12 cellular contexts compared by ENCODE assay signal in genomic region chr13:28141542-28141941, GRCh38. TPM values are rescaled to one million over a fixed set of nuclear protein-coding genes. Genes with fewer than 3 reads are reported as not detected.
DNase-seq lines count a peak whose midpoint lies in the region; ATAC-seq, FAIRE-seq and TF ChIP-seq lines count a peak whose summit lies in the region.
"Not testable (repeated sequence)": the region's sequence is repeated elsewhere in the genome, so short reads cannot be mapped to it uniquely, and the experiment has no call there.
"Had no signal": no experiment of that assay in that cellular context is flagged by ENCODE, and none has a peak within 500 bp of the region (broad histone marks: within the 10 kb centered on the region; RNA-seq: fewer than 3 reads in every experiment).

No MANE protein-coding gene starts in this region.

- H4K20me1 ChIP-seq in GM23338 (replicated peaks; ENCODE audit: insufficient read depth) (peaks cover 12% of the 10 kb centered on the region; the same call in 1 of the 2 replicates), hepatocyte (ENCODE audit: insufficient read depth, poor library complexity, severe bottlenecking) (peaks cover 55% of the 10 kb centered on the region)
- H4K20me1 ChIP-seq in GM12878 (ENCODE audit: control insufficient read depth, insufficient read depth): not testable (repeated sequence)

- not testable (repeated sequence) for H2AFZ ChIP-seq in GM23338; GM12878 (ENCODE audit: control insufficient read depth, low read depth, low read length); hepatocyte

- not testable (repeated sequence) for H3K9me2 ChIP-seq in GM23338 (ENCODE audit: insufficient read depth); hepatocyte (replicated peaks; ENCODE audit: insufficient read depth)

- H3K4me1 ChIP-seq in CD4-positive, CD25-positive, alpha-beta regulatory T cell (ENCODE audit: control insufficient read depth, insufficient read depth, low read length, poor library complexity, severe bottlenecking): peaks cover 50% of the 10 kb centered on the region
- H3K4me1 ChIP-seq in GM23338 (ENCODE audit: insufficient read depth) (peaks cover 24% of the 10 kb centered on the region), hepatocyte (ENCODE audit: insufficient read depth) (peaks cover 20% of the 10 kb centered on the region)
- not testable (repeated sequence) for H3K4me1 ChIP-seq in GM12878 (ENCODE audit: control insufficient read depth, insufficient read depth, low read length)

- not testable (repeated sequence) for TF ChIP-seq EP300 in GM12878 (IDR thresholded peaks at IDR 0.05; ENCODE audit: borderline replicate concordance in 1 of 2, control insufficient read depth in 1 of 2, low read depth in 2 of 2, low read length in 2 of 2)

- H3F3A ChIP-seq in GM23338 (replicated peaks; ENCODE audit: low read depth): peaks cover 13% of the 10 kb centered on the region; the same call in 1 of the 2 replicates

- H3K79me2 ChIP-seq in GM23338 (replicated peaks; ENCODE audit: insufficient read depth) (peaks cover 81% of the 10 kb centered on the region), GM12878 (ENCODE audit: control insufficient read depth, insufficient read depth, low read length) (peaks cover 95% of the 10 kb centered on the region), hepatocyte (peaks cover 87% of the 10 kb centered on the region)

- H3K4me1 Mint-ChIP-seq in CD4-positive, CD25-positive, alpha-beta regulatory T cell: peaks cover 43 to 81% (median 58%) of the 10 kb centered on the region in 4 donors
- peaks cover 39% of the 10 kb centered on the region for H3K4me1 Mint-ChIP-seq in GM23338
- peaks cover 45% of the 10 kb centered on the region for H3K4me1 Mint-ChIP-seq in activated CD8-positive, alpha-beta T cell treated with anti-CD3 and anti-CD28 coated beads for 36 hours (ENCODE audit: low read depth)
- H3K4me1 Mint-ChIP-seq in naive thymus-derived CD8-positive, alpha-beta T cell: peaks cover 36 to 76% (median 59%) of the 10 kb centered on the region in 4 donors
- H3K4me1 Mint-ChIP-seq in stimulated activated naive CD8-positive, alpha-beta T cell treated with anti-CD3 and anti-CD28 coated beads, Interleukin-15, Interleukin-2, amounts not matched to agents 100 ng/mL and 50 ng/mL, for 24 hours (ENCODE audit: low read depth): peaks cover 56% of the 10 kb centered on the region

- WGBS in GM12878 (ENCODE audit: insufficient coverage, insufficient replicate concordance, low lambda C conversion rate, missing lambda C conversion rate): 95% methylated on average over 7 of the region's 10 CpGs
- WGBS in hepatocyte (ENCODE audit: low lambda C conversion rate, missing lambda C conversion rate): 50% methylated on average over 10 of the region's 10 CpGs

- not testable (repeated sequence) for H3K9me3 ChIP-seq in CD4-positive, CD25-positive, alpha-beta regulatory T cell (ENCODE audit: control insufficient read depth in 2 of 2, low read length in 2 of 2); GM12878 (replicated peaks; ENCODE audit: control insufficient read depth, insufficient read depth, low read length); hepatocyte (ENCODE audit: low read depth)

- not testable (repeated sequence) for H3K9me3 Mint-ChIP-seq in CD4-positive, CD25-positive, alpha-beta regulatory T cell; GM23338; activated CD8-positive, alpha-beta T cell treated with anti-CD3 and anti-CD28 coated beads for 36 hours; naive thymus-derived CD8-positive, alpha-beta T cell; stimulated activated naive CD8-positive, alpha-beta T cell treated with anti-CD3 and anti-CD28 coated beads, Interleukin-15, Interleukin-2, amounts not matched to agents 100 ng/mL and 50 ng/mL, for 24 hours

- CTCF ChIA-PET in activated CD8-positive, alpha-beta T cell treated with anti-CD3 and anti-CD28 coated beads for 36 hours (lab: Charles Lee): interaction anchor here (0.8 kb wide), 1 partner anchor 105 kb away, joined by 3 read pairs; no protein-coding TSS in a partner anchor
- CTCF ChIA-PET in GM12878 (lab: Yijun Ruan, JAX): interaction anchor here (0.7 to 1.2 kb wide), 3 partner anchors 20 to 59 kb away, joined by 3 to 4 read pairs (median 3); no protein-coding TSS in a partner anchor

- intact Hi-C loops in activated CD8-positive, alpha-beta T cell treated with anti-CD3 and anti-CD28 coated beads for 36 hours (cut with micrococcal nuclease); GM12878 (cut with micrococcal nuclease; ENCODE audit: unreplicated experiment): not testable (repeated sequence)

- POLR2A ChIA-PET in activated CD8-positive, alpha-beta T cell treated with anti-CD3 and anti-CD28 coated beads for 36 hours (lab: Charles Lee): not testable (repeated sequence)
- POLR2A ChIA-PET in GM12878 (lab: Charles Lee): interaction anchor here (0.7 to 1.2 kb wide), 2 partner anchors 70 to 272 kb away, joined by 3 read pairs; no protein-coding TSS in a partner anchor
- POLR2A ChIA-PET in naive thymus-derived CD8-positive, alpha-beta T cell (lab: Charles Lee): interaction anchor here (0.6 to 0.7 kb wide), 2 partner anchors 9 to 1051 kb away, joined by 3 read pairs; no protein-coding TSS in a partner anchor

- H3K4me2 ChIP-seq in GM23338: peak overlapping the region; percentile 95
- peak overlapping the region; percentile 72 for H3K4me2 ChIP-seq in GM12878 (ENCODE audit: control insufficient read depth, insufficient read depth)
- H3K4me2 ChIP-seq in hepatocyte: peak overlapping the region; percentile 84

- not testable (repeated sequence) for TF ChIP-seq CTCF in GM23338 (conservative IDR thresholded peaks at IDR 0.05; ENCODE audit: low read depth in 2 of 2); activated CD8-positive, alpha-beta T cell treated with anti-CD3 and anti-CD28 coated beads for 36 hours (IDR thresholded peaks at IDR 0.05); GM12878 (IDR thresholded peaks at IDR 0.05 in 2 of 3, conservative IDR thresholded peaks at IDR 0.05 in 1 of 3; ENCODE audit: control insufficient read depth in 2 of 3, extremely low read depth in 1 of 3, insufficient read depth in 1 of 3, low read depth in 3 of 3, low read length in 3 of 3); hepatocyte (IDR thresholded peaks at IDR 0.05; ENCODE audit: poor library complexity)

- BruUV-seq in GM12878 (replicated peaks; lab: Mats Ljungman, UMichigan): not testable (repeated sequence)

- peak overlapping the region; percentile 32; the same call in 1 of the 2 replicates for H3K9ac ChIP-seq in GM12878 (ENCODE audit: control insufficient read depth, insufficient read depth, low read length)

- not testable (repeated sequence) for H3K27ac ChIP-seq in CD4-positive, CD25-positive, alpha-beta regulatory T cell (ENCODE audit: insufficient read depth, low read length, poor library complexity, severe bottlenecking)
- H3K27ac ChIP-seq in GM23338 (ENCODE audit: low read depth) (0 out of 2 replicates have a peak overlapping the region, but pooled peaks have one; percentile 81), GM12878 (ENCODE audit: control insufficient read depth, insufficient read depth) (peak overlapping the region; percentile 25), hepatocyte (peak overlapping the region; percentile 33)

- in situ Hi-C loops in GM12878 (cut with MboI): not testable (repeated sequence)

- TF ChIP-seq POLR2A in GM12878 (IDR thresholded peaks at IDR 0.05; ENCODE audit: low read depth, low read length): not testable (repeated sequence)

- H3K36me3 ChIP-seq in CD4-positive, CD25-positive, alpha-beta regulatory T cell (ENCODE audit: control insufficient read depth, insufficient read depth, low read length); GM23338 (ENCODE audit: insufficient read depth); GM12878 (ENCODE audit: control insufficient read depth in 2 of 2, insufficient read depth in 2 of 2, low read length in 1 of 2); hepatocyte (replicated peaks; ENCODE audit: insufficient read depth, low read depth): not testable (repeated sequence)

- not testable (repeated sequence) for TF ChIP-seq RAD21 in GM12878 (IDR thresholded peaks at IDR 0.05; ENCODE audit: insufficient read depth, low read depth, low read length)

- not testable (repeated sequence) for H3K27me3 ChIP-seq in CD4-positive, CD25-positive, alpha-beta regulatory T cell (ENCODE audit: control insufficient read depth, insufficient read depth, low read length); GM23338 (ENCODE audit: insufficient read depth); GM12878 (replicated peaks in 1 of 2; ENCODE audit: control insufficient read depth in 2 of 2, insufficient read depth in 2 of 2, low read length in 1 of 2); hepatocyte

- SMC1A ChIA-PET in GM12878 (lab: Charles Lee; ENCODE audit: uncharacterized antibody, unreplicated experiment): interaction anchor here (1.1 to 1.8 kb wide), 2 partner anchors 12 to 516 kb away, joined by 3 to 6 read pairs; no protein-coding TSS in a partner anchor

- H3K4me3 ChIP-seq in CD4-positive, CD25-positive, alpha-beta regulatory T cell (ENCODE audit: low read depth, low read length): peak overlapping the region; percentile 51
- H3K4me3 ChIP-seq in GM23338: peak overlapping the region; percentile 33
- peak overlapping the region; percentile 66 for H3K4me3 ChIP-seq in GM12878
- H3K4me3 ChIP-seq in hepatocyte: not testable (repeated sequence)

- FAIRE-seq in GM12878 (lab: Jason Lieb, UNC): not testable (repeated sequence)

- RAD21 ChIA-PET in GM12878 (lab: Charles Lee; ENCODE audit: unreplicated experiment): interaction anchor here (0.7 to 0.9 kb wide), 2 partner anchors 84 to 138 kb away, joined by 3 read pairs; no protein-coding TSS in a partner anchor

- H3K27ac Mint-ChIP-seq in CD4-positive, CD25-positive, alpha-beta regulatory T cell: peak overlapping the region; percentile 12 to 69 (median 23)
- peak overlapping the region; percentile 93 for H3K27ac Mint-ChIP-seq in GM23338
- peak overlapping the region; percentile 14 for H3K27ac Mint-ChIP-seq in activated CD8-positive, alpha-beta T cell treated with anti-CD3 and anti-CD28 coated beads for 36 hours
- H3K27ac Mint-ChIP-seq in naive thymus-derived CD8-positive, alpha-beta T cell: peak overlapping the region; percentile 5 to 89 (median 44)
- H3K27ac Mint-ChIP-seq in stimulated activated naive CD8-positive, alpha-beta T cell treated with anti-CD3 and anti-CD28 coated beads, Interleukin-15, Interleukin-2, amounts not matched to agents 100 ng/mL and 50 ng/mL, for 24 hours: peak overlapping the region; percentile 74

- not testable (repeated sequence) for ATAC-seq in CD4-positive, CD25-positive, alpha-beta regulatory T cell (ENCODE audit: low read depth in 2 of 2); activated CD8-positive, alpha-beta T cell treated with anti-CD3 and anti-CD28 coated beads for 36 hours; GM12878; naive thymus-derived CD8-positive, alpha-beta T cell
- peak; percentile 19 for ATAC-seq in GM23338

- peak overlapping the region; percentile 83 to 93 (median 88) for H3K4me3 Mint-ChIP-seq in CD4-positive, CD25-positive, alpha-beta regulatory T cell
- H3K4me3 Mint-ChIP-seq in GM23338: peak overlapping the region; percentile 62
- H3K4me3 Mint-ChIP-seq in activated CD8-positive, alpha-beta T cell treated with anti-CD3 and anti-CD28 coated beads for 36 hours: peak overlapping the region; percentile 44
- H3K4me3 Mint-ChIP-seq in naive thymus-derived CD8-positive, alpha-beta T cell: peak overlapping the region; percentile 69 to 96 (median 84)
- H3K4me3 Mint-ChIP-seq in stimulated activated naive CD8-positive, alpha-beta T cell treated with anti-CD3 and anti-CD28 coated beads, Interleukin-15, Interleukin-2, amounts not matched to agents 100 ng/mL and 50 ng/mL, for 24 hours: peak overlapping the region; percentile 77

- DNase-seq in CD4-positive, CD25-positive, alpha-beta regulatory T cell; activated CD8-positive, alpha-beta T cell treated with anti-CD3 and anti-CD28 coated beads for 36 hours; GM12878 (ENCODE audit: low read depth, low spot score); hepatocyte (ENCODE audit: low spot score): not testable (repeated sequence)
- DNase-seq in GM23338 (ENCODE audit: low spot score): peak; percentile 78
- peak; percentile 32 for DNase-seq in NCI-H69 (lab: John Stamatoyannopoulos, UW)
- peak in 1 of 10 donors; percentile 13 for DNase-seq in naive thymus-derived CD8-positive, alpha-beta T cell

- H3K36me3 Mint-ChIP-seq in CD4-positive, CD25-positive, alpha-beta regulatory T cell: not testable (repeated sequence)
- H3K36me3 Mint-ChIP-seq in GM23338 (ENCODE audit: low read depth): peaks cover 14% of the 10 kb centered on the region
- peaks cover 13% of the 10 kb centered on the region for H3K36me3 Mint-ChIP-seq in activated CD8-positive, alpha-beta T cell treated with anti-CD3 and anti-CD28 coated beads for 36 hours (ENCODE audit: low read depth)
- H3K36me3 Mint-ChIP-seq in naive thymus-derived CD8-positive, alpha-beta T cell: peaks cover 0 to 15% (median 3%) of the 10 kb centered on the region in 3 donors
- peaks cover 16% of the 10 kb centered on the region for H3K36me3 Mint-ChIP-seq in stimulated activated naive CD8-positive, alpha-beta T cell treated with anti-CD3 and anti-CD28 coated beads, Interleukin-15, Interleukin-2, amounts not matched to agents 100 ng/mL and 50 ng/mL, for 24 hours (ENCODE audit: low read depth)

- H3K27me3 Mint-ChIP-seq in CD4-positive, CD25-positive, alpha-beta regulatory T cell; GM23338 (ENCODE audit: insufficient read depth, low read depth, poor library complexity); activated CD8-positive, alpha-beta T cell treated with anti-CD3 and anti-CD28 coated beads for 36 hours; naive thymus-derived CD8-positive, alpha-beta T cell; stimulated activated naive CD8-positive, alpha-beta T cell treated with anti-CD3 and anti-CD28 coated beads, Interleukin-15, Interleukin-2, amounts not matched to agents 100 ng/mL and 50 ng/mL, for 24 hours: not testable (repeated sequence)

RNA-seq across cellular contexts. Expression of gene PAN3, which starts 3.2 kb away (rescaled TPM):
- 81.4 TPM for total RNA-seq in CD4-positive, CD25-positive, alpha-beta regulatory T cell
- polyA plus RNA-seq in CD4-positive, CD25-positive, alpha-beta regulatory T cell: 1 to 10 TPM; 3.1 to 4.6 (median 3.5) TPM
- 52.5 and 58.2 TPM in 2 replicates for total RNA-seq in GM23338 (2014; rRNA removed; shearing (Covaris generic))
- polyA plus RNA-seq in GM23338 (2016; fragmentation: Nextera tagmentation; extraction: Ambion mirVana) (20.6 and 27.4 TPM in 2 replicates), GM12878 (2011; rRNA removed) (33.3 and 45.1 TPM in 2 replicates), GM12878 (2014; fragmentation: Illumina TruSeq; extraction: Trizol) (22.0 and 29.6 TPM in 2 replicates), GM12878 (2014; fragmentation: Nextera tagmentation; extraction: Ambion mirVana) (10 to 100 TPM; 13.0 to 19.4 TPM), GM12878 (2014; rRNA removed) (16.6 and 17.4 TPM in 2 replicates), GM12878 (2016; fragmentation: Nextera tagmentation; extraction: Ambion mirVana) (10 to 100 TPM; 18.8 to 27.6 TPM), hepatocyte (6.9 and 13.0 TPM in 2 replicates)
- 10 to 100 TPM; 30.9 to 32.9 TPM for total RNA-seq in activated CD8-positive, alpha-beta T cell treated with anti-CD3 and anti-CD28 coated beads for 36 hours
- total RNA-seq in GM12878 (2013; cell fraction: nucleolus; rRNA removed): 134 and 146 TPM in 2 replicates
- total RNA-seq in GM12878 (2014; rRNA removed) (16.5 and 19.1 TPM in 2 replicates), GM12878 (2014; rRNA removed; fragmentation: Illumina TruSeq; extraction: Trizol) (20.4 and 21.7 TPM in 2 replicates), GM12878 (2021) (27.6 and 31.0 TPM in 2 replicates), hepatocyte (23.5 and 29.8 TPM in 2 replicates)
- 13.4 TPM for polyA plus RNA-seq in GM12878 (2011; ENCODE audit: low read depth)
- polyA plus RNA-seq in GM12878 (2011; cell fraction: cytosol; rRNA removed): 15.1 and 16.4 TPM in 2 replicates
- 35.7 and 41.8 TPM in 2 replicates for polyA plus RNA-seq in GM12878 (2011; cell fraction: nucleus; rRNA removed)
- polyA plus RNA-seq in GM12878 (2012): 18.4 and 19.5 TPM in 2 replicates
- polyA minus RNA-seq in GM12878 (2011; rRNA and poly(A)+ RNA removed): 74.8 and 99.3 TPM in 2 replicates
- 23.7 and 26.7 TPM in 2 replicates for polyA minus RNA-seq in GM12878 (2011; cell fraction: cytosol; rRNA and poly(A)+ RNA removed)
- polyA minus RNA-seq in GM12878 (2011; cell fraction: nucleus; rRNA and poly(A)+ RNA removed): 43.9 and 62.0 TPM in 2 replicates
- total RNA-seq in naive thymus-derived CD8-positive, alpha-beta T cell: 10 to 100 TPM; 74.4 to 76.1 TPM
- polyA plus RNA-seq in naive thymus-derived CD8-positive, alpha-beta T cell: 1 to 10 TPM; 2.8 to 4.8 (median 3.3) TPM

RNA-seq across cellular contexts. Expression of gene FLT3, which starts 41.2 kb away (rescaled TPM):
- total RNA-seq in CD4-positive, CD25-positive, alpha-beta regulatory T cell: 0.39 TPM
- not detected for polyA plus RNA-seq in CD4-positive, CD25-positive, alpha-beta regulatory T cell
- total RNA-seq in GM23338 (2014; rRNA removed; shearing (Covaris generic)): 0.17 and 0.66 TPM in 2 replicates
- polyA plus RNA-seq in GM23338 (2016; fragmentation: Nextera tagmentation; extraction: Ambion mirVana) (0.23 and 0.44 TPM in 2 replicates), GM12878 (2011; rRNA removed) (0.09 TPM in 1 of 2 replicates, not detected in the other), GM12878 (2014; fragmentation: Illumina TruSeq; extraction: Trizol) (0.04 and 0.16 TPM in 2 replicates), GM12878 (2014; fragmentation: Nextera tagmentation; extraction: Ambion mirVana) (under 1 TPM; 0.06 to 0.13 TPM), GM12878 (2014; rRNA removed) (0.05 and 0.10 TPM in 2 replicates), GM12878 (2016; fragmentation: Nextera tagmentation; extraction: Ambion mirVana) (under 1 TPM; 0.15 to 0.19 TPM), hepatocyte (0.09 and 0.29 TPM in 2 replicates)
- not detected for total RNA-seq in activated CD8-positive, alpha-beta T cell treated with anti-CD3 and anti-CD28 coated beads for 36 hours
- 0.33 and 0.42 TPM in 2 replicates for total RNA-seq in GM12878 (2013; cell fraction: nucleolus; rRNA removed)
- total RNA-seq in GM12878 (2014; rRNA removed) (0.05 and 0.11 TPM in 2 replicates), GM12878 (2014; rRNA removed; fragmentation: Illumina TruSeq; extraction: Trizol) (0.18 and 0.23 TPM in 2 replicates), GM12878 (2021) (0.10 and 0.16 TPM in 2 replicates), hepatocyte (0.10 TPM in 1 of 2 replicates, not detected in the other)
- polyA plus RNA-seq in GM12878 (2011; ENCODE audit: low read depth): 0.13 TPM
- 0.01 TPM in 1 of 2 replicates, not detected in the other for polyA plus RNA-seq in GM12878 (2011; cell fraction: cytosol; rRNA removed)
- 0.03 TPM in 1 of 2 replicates, not detected in the other for polyA plus RNA-seq in GM12878 (2011; cell fraction: nucleus; rRNA removed)
- polyA plus RNA-seq in GM12878 (2012): 0.22 and 0.27 TPM in 2 replicates
- not detected in 2 replicates for polyA minus RNA-seq in GM12878 (2011; rRNA and poly(A)+ RNA removed)
- polyA minus RNA-seq in GM12878 (2011; cell fraction: cytosol; rRNA and poly(A)+ RNA removed): not detected in 2 replicates
- not detected in 2 replicates for polyA minus RNA-seq in GM12878 (2011; cell fraction: nucleus; rRNA and poly(A)+ RNA removed)
- under 1 TPM; 0.08 to 0.13 TPM for total RNA-seq in naive thymus-derived CD8-positive, alpha-beta T cell
- not detected for polyA plus RNA-seq in naive thymus-derived CD8-positive, alpha-beta T cell
- total RNA-seq: T-helper 2 cell treated with Interferon-gamma antibody and Interleukin-4, amounts not matched to agents 100 ng/mL and 5 ng/mL, for 36 hours had no signal
- polyA plus RNA-seq: BJ, keratinocyte, SK-N-SH had no signal

Comparison
In these comparisons a context has a peak if more than half of its experiments do, and no peak if none do; other contexts are left out.
1. H3K27ac Mint-ChIP-seq: peak in every context shown above with its lines; median percentile 93 in GM23338; 74 in stimulated activated naive CD8-positive, alpha-beta T cell treated with anti-CD3 and anti-CD28 coated beads, Interleukin-15, Interleukin-2, amounts not matched to agents 100 ng/mL and 50 ng/mL, for 24 hours; 44 in naive thymus-derived CD8-positive, alpha-beta T cell; 23 in CD4-positive, CD25-positive, alpha-beta regulatory T cell; 14 in activated CD8-positive, alpha-beta T cell treated with anti-CD3 and anti-CD28 coated beads for 36 hours.